ENCODE assay signal across 21 cellular contexts in genomic region chr20:57911512-57912226, GRCh38.
"Had no signal": no experiment of that assay in that cellular context is flagged by ENCODE, and none has a peak within 500 bp of the region (broad histone marks: within the 10 kb centered on the region; RNA-seq: fewer than 3 reads in every experiment).

No MANE protein-coding gene starts in this region.

- ATAC-seq: activated T-cell treated with anti-CD3 and anti-CD28 coated beads, Interleukin-2, amount 50 U/mL, for 72 hours; left lobe of liver; lower lobe of right lung; right lobe of liver; stimulated activated effector memory CD8-positive, alpha-beta T cell treated with anti-CD3 and anti-CD28 coated beads, Interleukin-12 subunit alpha, Interleukin-12 subunit beta, amount 100 ng/mL, for 72 hours had no signal

- H3K4me3 ChIP-seq: adrenal gland, cardiac muscle cell, heart right ventricle, lower lobe of right lung, right lobe of liver, skin epidermis, thoracic aorta had no signal

- H3K36me3 ChIP-seq: adrenal gland, cardiac muscle cell, heart right ventricle, lower lobe of right lung, right lobe of liver, thoracic aorta had no signal

- H3K9me3 ChIP-seq: adrenal gland, heart right ventricle, lower lobe of right lung, right lobe of liver, thoracic aorta had no signal

- H3K27me3 ChIP-seq: adrenal gland, right lobe of liver had no signal

- DNase-seq: activated CD4-positive, alpha-beta T cell treated with anti-CD3 and anti-CD28 coated beads for 4 hours; activated CD4-positive, alpha-beta T cell treated with anti-CD3 and anti-CD28 coated beads, Interleukin-2, amount 50 U/mL, for 4 hours; activated naive CD4-positive, alpha-beta T cell treated with anti-CD3 and anti-CD28 coated beads for 36 hours; activated naive CD8-positive, alpha-beta T cell treated with anti-CD3 and anti-CD28 coated beads for 36 hours; activated T-cell treated with anti-CD3 and anti-CD28 coated beads for 4 hours; activated T-cell treated with anti-CD3 and anti-CD28 coated beads, Interleukin-2, amount 50 U/mL, for 72 hours; adrenal gland; cortex of kidney; foreskin fibroblast; heart right ventricle; kidney glomerular epithelial cell; lower lobe of right lung; mesenchymal stem cell; right lobe of liver; stimulated activated CD4-positive, alpha-beta T cell treated with anti-CD3 and anti-CD28 coated beads, Interleukin-4, amount 100 ng/mL, for 24 hours had no signal

- H3K4me1 ChIP-seq: adrenal gland, lower lobe of right lung, right lobe of liver had no signal

- H3K27ac ChIP-seq: adrenal gland, cardiac muscle cell, heart right ventricle, lower lobe of right lung, right lobe of liver, skin epidermis, thoracic aorta, VCaP had no signal
